1 cellular context compared by ENCODE assay signal in the genomic region with DNA sequence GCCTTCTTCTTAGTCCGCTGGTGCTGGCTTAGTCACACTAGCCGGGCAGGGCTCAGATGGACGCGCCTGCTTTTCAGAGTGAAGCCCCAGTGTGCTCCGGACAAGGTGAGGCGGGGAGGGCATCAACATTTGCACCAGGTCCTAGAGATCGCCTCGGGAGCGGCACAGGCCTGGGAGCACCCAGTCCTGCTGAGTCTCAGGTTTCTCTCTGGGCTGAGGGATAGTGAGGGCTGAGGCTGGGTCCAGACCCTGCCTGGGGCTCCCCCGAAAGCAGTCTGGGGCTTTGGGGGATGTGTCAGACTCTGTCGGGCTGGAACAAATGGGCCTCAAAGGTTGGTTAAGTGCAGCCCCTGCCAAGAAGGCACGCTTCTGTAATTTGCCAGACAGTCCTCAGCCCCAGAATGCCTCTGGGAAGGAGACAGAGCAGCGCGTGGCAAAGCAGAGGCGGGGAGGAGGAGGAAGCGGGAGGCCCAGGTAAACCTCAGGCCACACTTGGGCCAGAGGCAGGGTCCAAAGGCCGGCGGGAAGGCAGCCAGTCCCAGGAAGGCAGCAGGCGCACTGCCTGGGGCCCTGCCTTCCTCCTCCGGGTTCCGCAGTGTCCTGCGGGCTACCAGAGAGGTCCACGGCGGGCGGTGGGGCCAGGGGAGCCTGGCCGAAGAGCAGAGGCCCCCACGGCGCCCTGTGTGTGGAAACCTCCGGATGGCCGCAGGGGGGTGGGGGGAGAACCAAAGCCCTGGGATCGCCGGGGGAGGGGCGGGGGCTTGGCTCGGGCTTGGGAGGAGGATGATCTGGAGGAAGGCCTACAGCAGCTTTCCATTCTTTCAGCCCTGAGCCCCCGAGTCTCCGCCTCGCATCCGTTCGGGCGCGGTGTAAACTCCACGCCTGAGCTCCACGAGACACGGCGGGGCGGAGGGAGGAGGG.
TF ChIP-seq lines count a peak whose summit lies in the region.

No MANE protein-coding gene starts in this region.

TF ChIP-seq in GM12878, 131 proteins besides CTCF, POLR2A, EP300 and RAD21:
- TF ChIP-seq, protein P1, sequence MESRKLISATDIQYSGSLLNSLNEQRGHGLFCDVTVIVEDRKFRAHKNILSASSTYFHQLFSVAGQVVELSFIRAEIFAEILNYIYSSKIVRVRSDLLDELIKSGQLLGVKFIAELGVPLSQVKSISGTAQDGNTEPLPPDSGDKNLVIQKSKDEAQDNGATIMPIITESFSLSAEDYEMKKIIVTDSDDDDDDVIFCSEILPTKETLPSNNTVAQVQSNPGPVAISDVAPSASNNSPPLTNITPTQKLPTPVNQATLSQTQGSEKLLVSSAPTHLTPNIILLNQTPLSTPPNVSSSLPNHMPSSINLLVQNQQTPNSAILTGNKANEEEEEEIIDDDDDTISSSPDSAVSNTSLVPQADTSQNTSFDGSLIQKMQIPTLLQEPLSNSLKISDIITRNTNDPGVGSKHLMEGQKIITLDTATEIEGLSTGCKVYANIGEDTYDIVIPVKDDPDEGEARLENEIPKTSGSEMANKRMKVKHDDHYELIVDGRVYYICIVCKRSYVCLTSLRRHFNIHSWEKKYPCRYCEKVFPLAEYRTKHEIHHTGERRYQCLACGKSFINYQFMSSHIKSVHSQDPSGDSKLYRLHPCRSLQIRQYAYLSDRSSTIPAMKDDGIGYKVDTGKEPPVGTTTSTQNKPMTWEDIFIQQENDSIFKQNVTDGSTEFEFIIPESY (IDR thresholded peaks at IDR 0.05): no peak
- TF ChIP-seq, protein P2, sequence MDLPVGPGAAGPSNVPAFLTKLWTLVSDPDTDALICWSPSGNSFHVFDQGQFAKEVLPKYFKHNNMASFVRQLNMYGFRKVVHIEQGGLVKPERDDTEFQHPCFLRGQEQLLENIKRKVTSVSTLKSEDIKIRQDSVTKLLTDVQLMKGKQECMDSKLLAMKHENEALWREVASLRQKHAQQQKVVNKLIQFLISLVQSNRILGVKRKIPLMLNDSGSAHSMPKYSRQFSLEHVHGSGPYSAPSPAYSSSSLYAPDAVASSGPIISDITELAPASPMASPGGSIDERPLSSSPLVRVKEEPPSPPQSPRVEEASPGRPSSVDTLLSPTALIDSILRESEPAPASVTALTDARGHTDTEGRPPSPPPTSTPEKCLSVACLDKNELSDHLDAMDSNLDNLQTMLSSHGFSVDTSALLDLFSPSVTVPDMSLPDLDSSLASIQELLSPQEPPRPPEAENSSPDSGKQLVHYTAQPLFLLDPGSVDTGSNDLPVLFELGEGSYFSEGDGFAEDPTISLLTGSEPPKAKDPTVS (IDR thresholded peaks at IDR 0.05; ENCODE audit: low read depth, low read length): no peak
- TF ChIP-seq RBBP5 (conservative IDR thresholded peaks at IDR 0.05) (no peak), STAT3 (IDR thresholded peaks at IDR 0.05; ENCODE audit: low read depth, low read length) (no peak), CREB1 (IDR thresholded peaks at IDR 0.05; ENCODE audit: low read depth) (no peak), CHD4 (IDR thresholded peaks at IDR 0.05) (no peak), NR2C1 (IDR thresholded peaks at IDR 0.05) (no peak), MYC (IDR thresholded peaks at IDR 0.05; ENCODE audit: insufficient read depth, insufficient read length, insufficient replicate concordance, low read length, severe bottlenecking) (no peak), ESRRA (IDR thresholded peaks at IDR 0.05; ENCODE audit: low read length) (no peak), KLF5 (IDR thresholded peaks at IDR 0.05; ENCODE audit: partially characterized antibody) (no peak), HDAC6 (IDR thresholded peaks at IDR 0.05; ENCODE audit: unreplicated experiment) (no peak), MXI1 (IDR thresholded peaks at IDR 0.05; ENCODE audit: low read depth, low read length) (no peak), TCF12 (IDR thresholded peaks at IDR 0.05; ENCODE audit: low read depth, low read length) (no peak), ZBED1 (IDR thresholded peaks at IDR 0.05; ENCODE audit: borderline replicate concordance) (no peak)
- TF ChIP-seq, protein P3, sequence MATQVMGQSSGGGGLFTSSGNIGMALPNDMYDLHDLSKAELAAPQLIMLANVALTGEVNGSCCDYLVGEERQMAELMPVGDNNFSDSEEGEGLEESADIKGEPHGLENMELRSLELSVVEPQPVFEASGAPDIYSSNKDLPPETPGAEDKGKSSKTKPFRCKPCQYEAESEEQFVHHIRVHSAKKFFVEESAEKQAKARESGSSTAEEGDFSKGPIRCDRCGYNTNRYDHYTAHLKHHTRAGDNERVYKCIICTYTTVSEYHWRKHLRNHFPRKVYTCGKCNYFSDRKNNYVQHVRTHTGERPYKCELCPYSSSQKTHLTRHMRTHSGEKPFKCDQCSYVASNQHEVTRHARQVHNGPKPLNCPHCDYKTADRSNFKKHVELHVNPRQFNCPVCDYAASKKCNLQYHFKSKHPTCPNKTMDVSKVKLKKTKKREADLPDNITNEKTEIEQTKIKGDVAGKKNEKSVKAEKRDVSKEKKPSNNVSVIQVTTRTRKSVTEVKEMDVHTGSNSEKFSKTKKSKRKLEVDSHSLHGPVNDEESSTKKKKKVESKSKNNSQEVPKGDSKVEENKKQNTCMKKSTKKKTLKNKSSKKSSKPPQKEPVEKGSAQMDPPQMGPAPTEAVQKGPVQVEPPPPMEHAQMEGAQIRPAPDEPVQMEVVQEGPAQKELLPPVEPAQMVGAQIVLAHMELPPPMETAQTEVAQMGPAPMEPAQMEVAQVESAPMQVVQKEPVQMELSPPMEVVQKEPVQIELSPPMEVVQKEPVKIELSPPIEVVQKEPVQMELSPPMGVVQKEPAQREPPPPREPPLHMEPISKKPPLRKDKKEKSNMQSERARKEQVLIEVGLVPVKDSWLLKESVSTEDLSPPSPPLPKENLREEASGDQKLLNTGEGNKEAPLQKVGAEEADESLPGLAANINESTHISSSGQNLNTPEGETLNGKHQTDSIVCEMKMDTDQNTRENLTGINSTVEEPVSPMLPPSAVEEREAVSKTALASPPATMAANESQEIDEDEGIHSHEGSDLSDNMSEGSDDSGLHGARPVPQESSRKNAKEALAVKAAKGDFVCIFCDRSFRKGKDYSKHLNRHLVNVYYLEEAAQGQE (IDR thresholded peaks at IDR 0.05; ENCODE audit: low read depth, low read length): no peak
TF ChIP-seq in GM12878: peak in this region for 0.
